13 cellular contexts compared by ENCODE assay signal in genomic region chr22:39494471-39495120, GRCh38. TPM values are rescaled to one million over a fixed set of nuclear protein-coding genes. Genes with fewer than 3 reads are reported as not detected.
DNase-seq lines count a peak whose midpoint lies in the region; ATAC-seq, FAIRE-seq and TF ChIP-seq lines count a peak whose summit lies in the region.
"Had no signal": no experiment of that assay in that cellular context is flagged by ENCODE, and none has a peak within 500 bp of the region (broad histone marks: within the 10 kb centered on the region; RNA-seq: fewer than 3 reads in every experiment).

No MANE protein-coding gene starts in this region.

- H2BK15ac ChIP-seq in H1 (ENCODE audit: low read length), result no peak overlapping the region

- H2BK12ac ChIP-seq in H1 (ENCODE audit: low read depth, low read length), result no peak overlapping the region

- H3K18ac ChIP-seq in H1 (ENCODE audit: extremely low read depth, low read length), result no peak overlapping the region

- no peak overlapping the region for H2BK120ac ChIP-seq in H1 (replicated peaks; ENCODE audit: low read depth, low read length)

- BruUV-seq in PC-3 (replicated peaks; lab: Mats Ljungman, UMichigan), result no TSS peak

- H3K4me3 ChIP-seq in PC-3 (ENCODE audit: low read length) (no peak overlapping the region), H1 (ENCODE audit: extremely low read depth in 1 of 4, insufficient read depth in 2 of 4, low read depth in 3 of 4, low read length in 4 of 4) (no peak overlapping the region), smooth muscle cell (no peak overlapping the region)
- H3K4me3 ChIP-seq: spleen, thyroid gland had no signal

- no peak overlapping the region for H2BK5ac ChIP-seq in H1 (ENCODE audit: low read depth, low read length)

- H3K9me3 ChIP-seq in PC-3 (ENCODE audit: low read length) (no peaks in the 10 kb centered on the region), H1 (ENCODE audit: insufficient read depth in 2 of 2, low read depth in 1 of 2, low read length in 1 of 2) (no peaks in the 10 kb centered on the region), smooth muscle cell (replicated peaks; ENCODE audit: low read depth) (no peaks in the 10 kb centered on the region)
- H3K9me3 ChIP-seq: spleen, thyroid gland had no signal

- H3K4me1 ChIP-seq in PC-3 (ENCODE audit: insufficient read depth, low read length), result peaks cover 14% of the 10 kb centered on the region
- H3K4me1 ChIP-seq in H1 (replicated peaks in 1 of 4; ENCODE audit: control insufficient read depth in 3 of 4, insufficient read depth in 4 of 4, low read length in 3 of 4), result peaks cover 0 to 6% (median 4%) of the 10 kb centered on the region in 4 experiments; a peak in 4 of 7 replicates
- peaks cover 11% of the 10 kb centered on the region for H3K4me1 ChIP-seq in smooth muscle cell (ENCODE audit: low read depth)
- H3K4me1 ChIP-seq: thyroid gland had no signal

- H3K27ac ChIP-seq in PC-3 (ENCODE audit: low read length) (peak overlapping the region; percentile 27), H1 (ENCODE audit: low read depth, low read length) (no peak overlapping the region), smooth muscle cell (ENCODE audit: low read depth) (peak overlapping the region; percentile 48)

- H3K36me3 ChIP-seq in PC-3 (ENCODE audit: low read depth, low read length) (no peaks in the 10 kb centered on the region), H1 (ENCODE audit: control insufficient read depth in 2 of 4, insufficient read depth in 4 of 4, low read length in 3 of 4) (no peaks in the 10 kb centered on the region), smooth muscle cell (ENCODE audit: low read depth) (no peaks in the 10 kb centered on the region)
- H3K36me3 ChIP-seq: spleen, thyroid gland had no signal

- no peak overlapping the region for H3K23ac ChIP-seq in H1 (ENCODE audit: insufficient read length)

- 85% methylated on average over 10 of the region's 10 CpGs; no CpG with 5 or more reads in 1 of the 2 experiments for WGBS in H1 (ENCODE audit: extremely low coverage in 1 of 2, insufficient coverage in 1 of 2, insufficient read length in 1 of 2, insufficient replicate concordance in 2 of 2, low coverage in 1 of 2, low lambda C conversion rate in 2 of 2, missing lambda C conversion rate in 1 of 2), 2 experiments
- WGBS in smooth muscle cell (ENCODE audit: low lambda C conversion rate), result 85% methylated on average over 10 of the region's 10 CpGs

- H3K9ac ChIP-seq in PC-3 (ENCODE audit: low read length) (no peak overlapping the region), H1 (replicated peaks in 1 of 4; ENCODE audit: extremely low read depth in 1 of 4, low read depth in 3 of 4, low read length in 3 of 4) (no peak overlapping the region), smooth muscle cell (ENCODE audit: low read depth) (no peak overlapping the region)

- H3F3A ChIP-seq in PC-3 (ENCODE audit: low read length, unreplicated experiment) (no peaks in the 10 kb centered on the region), smooth muscle cell (ENCODE audit: low read depth) (peaks cover 12% of the 10 kb centered on the region)

- H4K20me1 ChIP-seq in PC-3 (ENCODE audit: low read length) (no peaks in the 10 kb centered on the region), H1 (replicated peaks in 1 of 2; ENCODE audit: control insufficient read depth in 1 of 2, insufficient read depth in 2 of 2, low read length in 2 of 2) (peaks cover 0 to 4% of the 10 kb centered on the region in 2 experiments), smooth muscle cell (ENCODE audit: low read depth) (peaks cover 16% of the 10 kb centered on the region)

- no peaks in the 10 kb centered on the region for H3K9me2 ChIP-seq in PC-3 (replicated peaks; ENCODE audit: low read length)

- no peaks in the 10 kb centered on the region for H3K79me1 ChIP-seq in H1 (ENCODE audit: low read depth, low read length)

- H3K4me2 ChIP-seq in PC-3 (ENCODE audit: low read length) (0 out of 2 replicates have a peak overlapping the region, but pooled peaks have one; percentile 19), H1 (ENCODE audit: insufficient read depth in 1 of 2, low read depth in 2 of 2, low read length in 2 of 2) (no peak overlapping the region), smooth muscle cell (peak overlapping the region; percentile 33)

- H2AFZ ChIP-seq in PC-3 (ENCODE audit: low read length) (no peak overlapping the region), H1 (ENCODE audit: low read length) (no peak overlapping the region), smooth muscle cell (ENCODE audit: low read depth) (no peak overlapping the region)

- H3K79me2 ChIP-seq in PC-3 (ENCODE audit: low read length), result no peaks in the 10 kb centered on the region
- no peaks in the 10 kb centered on the region for H3K79me2 ChIP-seq in H1 (ENCODE audit: control insufficient read depth in 1 of 2, insufficient read depth in 2 of 2, low read length in 2 of 2)
- no peaks in the 10 kb centered on the region for H3K79me2 ChIP-seq in smooth muscle cell (ENCODE audit: low read depth)

- in situ Hi-C loops in G401 (cut with HindIII; ENCODE audit: low sequenced_read_pairs), result loop anchor here (25.0 kb wide), 1 partner anchor 107 kb away; the partner anchor contains the start of gene TAB1

- H2AK5ac ChIP-seq in H1 (ENCODE audit: low read depth, low read length), result 0 out of 2 replicates have a peak overlapping the region, but pooled peaks have one; percentile 17

- no peak overlapping the region for H3K14ac ChIP-seq in H1 (ENCODE audit: insufficient read length)

- no peak overlapping the region for H2BK20ac ChIP-seq in H1 (ENCODE audit: low read length)

- TF ChIP-seq RAD21 in H1 (IDR thresholded peaks at IDR 0.05 in 1 of 2, conservative IDR thresholded peaks at IDR 0.05 in 1 of 2; ENCODE audit: low read depth in 2 of 2, low read length in 2 of 2), result no peak

- FAIRE-seq in H1 (lab: Jason Lieb, UNC), result no peak

- no peak overlapping the region for H3K4ac ChIP-seq in H1 (replicated peaks; ENCODE audit: insufficient read length, low read depth, low read length)

- intact Hi-C loops in PC-3 (cut with micrococcal nuclease), result loop anchor here (5.0 to 10.0 kb wide), 2 partner anchors 38 to 60 kb away; partner anchors contain the start of gene RPS19BP1

- no peak overlapping the region for H4K91ac ChIP-seq in H1 (replicated peaks; ENCODE audit: insufficient read length, low read length)

- no peak for TF ChIP-seq POLR2A in H1 (IDR thresholded peaks at IDR 0.05; ENCODE audit: control extremely low read depth in 1 of 2, low read depth in 2 of 2, low read length in 2 of 2)

- CTCF ChIA-PET in PC-3 (lab: Charles Lee), result interaction anchor here (1.2 kb wide), 1 partner anchor 26 kb away, joined by 3 read pairs; the partner anchor contains the start of gene ATF4
- CTCF ChIA-PET in H1 (lab: Charles Lee; ENCODE audit: partially characterized antibody), result interaction anchor here (0.6 to 19.7 kb wide), 32 partner anchors 8 to 496 kb away, joined by 3 to 361 read pairs (median 5); partner anchors contain the start of genes ATF4, MIEF1 and RPS19BP1

- no peak for TF ChIP-seq EP300 in H1 (IDR thresholded peaks at IDR 0.05; ENCODE audit: borderline replicate concordance in 1 of 2, low read depth in 2 of 2, low read length in 2 of 2)

- H3K27me3 ChIP-seq in PC-3 (ENCODE audit: low read length), result no peaks in the 10 kb centered on the region
- H3K27me3 ChIP-seq in H1 (replicated peaks in 1 of 4; ENCODE audit: control insufficient read depth in 3 of 4, extremely low read depth in 1 of 4, insufficient read depth in 3 of 4, low read length in 3 of 4), result peaks cover 0 to 35% (median 9%) of the 10 kb centered on the region in 4 experiments; a peak in 5 of 7 replicates
- no peaks in the 10 kb centered on the region for H3K27me3 ChIP-seq in smooth muscle cell (ENCODE audit: low read depth)
- H3K27me3 ChIP-seq: spleen, thyroid gland had no signal

- no peak overlapping the region for H3K56ac ChIP-seq in H1 (replicated peaks; ENCODE audit: insufficient read length, low read depth, low read length)

- TF ChIP-seq CTCF in PC-3 (conservative IDR thresholded peaks at IDR 0.05; ENCODE audit: low read depth, low read length), result no peak
- no peak for TF ChIP-seq CTCF in H1 (IDR thresholded peaks at IDR 0.05; ENCODE audit: control extremely low read depth in 1 of 3, insufficient read depth in 1 of 3, low read depth in 1 of 3, low read length in 3 of 3)
- TF ChIP-seq CTCF in smooth muscle cell (IDR thresholded peaks at IDR 0.05; ENCODE audit: borderline replicate concordance, insufficient read depth, poor library complexity, severe bottlenecking), result no peak

- no peaks in the 10 kb centered on the region for H3K23me2 ChIP-seq in H1 (ENCODE audit: low read depth, low read length)

- DNase-seq in G401 (ENCODE audit: low spot score) (peak; percentile 76), PC-3 (no peak), H1 (ENCODE audit: low read depth in 1 of 2, low spot score in 2 of 2) (no peak), smooth muscle cell (lab: John Stamatoyannopoulos, UW; ENCODE audit: unreplicated experiment) (no peak), COR-L47 (lab: John Stamatoyannopoulos, UW) (no peak)
- no peak for DNase-seq in activated effector memory CD4-positive, alpha-beta T cell treated with Interleukin-2 at 50 U/mL for 16 hours
- no peak for DNase-seq in activated T-cell treated with anti-CD3 and anti-CD28 coated beads, Interleukin-2, amount 50 U/mL, for 1 hour
- DNase-seq: cortex of kidney, DMS79, spleen, thyroid gland had no signal

- POLR2A ChIA-PET in PC-3 (lab: Charles Lee; ENCODE audit: unreplicated experiment), result no interaction called here
- POLR2A ChIA-PET in H1 (lab: Charles Lee; ENCODE audit: partially characterized antibody), result interaction anchor here (1.7 to 7.0 kb wide), 4 partner anchors 28 to 176 kb away, joined by 3 to 83 read pairs (median 10); partner anchors contain the start of genes ATF4 and RPL3

- no peak for ATAC-seq in PC-3

- no peak overlapping the region for H4K8ac ChIP-seq in H1 (ENCODE audit: extremely low read depth, insufficient read depth, low read length)

- H4K5ac ChIP-seq in H1 (ENCODE audit: insufficient read length, low read depth, low read length), result no peak overlapping the region

RNA-seq across cellular contexts. Expression of gene MIEF1, which starts 7.5 kb away (rescaled TPM):
- total RNA-seq in G401 (2014; rRNA removed; shearing (Covaris generic)), result 23.5 and 32.1 TPM in 2 replicates
- total RNA-seq in PC-3 (2014; rRNA removed) (22.1 and 23.2 TPM in 2 replicates), smooth muscle cell (11.1 and 17.8 TPM in 2 replicates)
- 31.4 and 32.7 TPM in 2 replicates for total RNA-seq in H1 (2021; fragmentation: NEBNext Ultra II Directional; extraction: Animal tissue kit (Norgen Biotek cat#: 25700))
- polyA plus RNA-seq in H1 (2011; rRNA removed) (16.8 and 21.0 TPM in 2 replicates), smooth muscle cell (11.3 and 14.5 TPM in 2 replicates)
- 16.4 TPM for polyA plus RNA-seq in H1 (2011; cell fraction: cytosol; rRNA removed)
- 18.5 TPM for polyA plus RNA-seq in H1 (2011; cell fraction: nucleus; rRNA removed)
- polyA plus RNA-seq in H1 (2012, experiment 1 of 2), result 22.0 to 25.2 TPM (median 22.9 TPM) in 4 replicates
- polyA plus RNA-seq in H1 (2012, experiment 2 of 2), result 14.3 TPM
- 18.5 TPM for polyA plus RNA-seq in H1 (2013, experiment 1 of 2)
- 18.4 TPM for polyA plus RNA-seq in H1 (2013, experiment 2 of 2)
- 36.0 and 36.1 TPM in 2 replicates for polyA minus RNA-seq in H1 (2011; rRNA and poly(A)+ RNA removed)
- polyA minus RNA-seq in H1 (2011; cell fraction: cytosol; rRNA and poly(A)+ RNA removed), result 17.9 TPM
- polyA minus RNA-seq in H1 (2011; cell fraction: nucleus; rRNA and poly(A)+ RNA removed), result 17.9 TPM

RNA-seq across cellular contexts. Expression of gene ATF4, which starts 25.8 kb away (rescaled TPM):
- 359 and 398 TPM in 2 replicates for total RNA-seq in G401 (2014; rRNA removed; shearing (Covaris generic))
- 230 and 240 TPM in 2 replicates for total RNA-seq in PC-3 (2014; rRNA removed)
- total RNA-seq in H1 (2021; fragmentation: NEBNext Ultra II Directional; extraction: Animal tissue kit (Norgen Biotek cat#: 25700)), result 543 and 553 TPM in 2 replicates
- polyA plus RNA-seq in H1 (2011; rRNA removed), result 685 and 704 TPM in 2 replicates
- polyA plus RNA-seq in H1 (2011; cell fraction: cytosol; rRNA removed), result 868 TPM
- polyA plus RNA-seq in H1 (2011; cell fraction: nucleus; rRNA removed), result 703 TPM
- 598 to 685 TPM (median 617 TPM) in 4 replicates for polyA plus RNA-seq in H1 (2012, experiment 1 of 2)
- 699 TPM for polyA plus RNA-seq in H1 (2012, experiment 2 of 2)
- polyA plus RNA-seq in H1 (2013, experiment 1 of 2), result 476 TPM
- 475 TPM for polyA plus RNA-seq in H1 (2013, experiment 2 of 2)
- polyA minus RNA-seq in H1 (2011; rRNA and poly(A)+ RNA removed), result 314 and 359 TPM in 2 replicates
- 150 TPM for polyA minus RNA-seq in H1 (2011; cell fraction: cytosol; rRNA and poly(A)+ RNA removed)
- polyA minus RNA-seq in H1 (2011; cell fraction: nucleus; rRNA and poly(A)+ RNA removed), result 255 TPM
- 421 and 443 TPM in 2 replicates for total RNA-seq in smooth muscle cell
- 288 and 339 TPM in 2 replicates for polyA plus RNA-seq in smooth muscle cell

RNA-seq across cellular contexts. Expression of gene MGAT3, which starts 37.8 kb away (rescaled TPM):
- total RNA-seq in G401 (2014; rRNA removed; shearing (Covaris generic)), result 13.8 and 18.6 TPM in 2 replicates
- 0.06 TPM in 1 of 2 replicates, not detected in the other for total RNA-seq in PC-3 (2014; rRNA removed)
- total RNA-seq in H1 (2021; fragmentation: NEBNext Ultra II Directional; extraction: Animal tissue kit (Norgen Biotek cat#: 25700)), result 8.5 and 9.2 TPM in 2 replicates
- 4.3 and 6.3 TPM in 2 replicates for polyA plus RNA-seq in H1 (2011; rRNA removed)
- 4.7 TPM for polyA plus RNA-seq in H1 (2011; cell fraction: cytosol; rRNA removed)
- polyA plus RNA-seq in H1 (2011; cell fraction: nucleus; rRNA removed), result 6.4 TPM
- 6.4 to 8.6 TPM (median 7.1 TPM) in 4 replicates for polyA plus RNA-seq in H1 (2012, experiment 1 of 2)
- polyA plus RNA-seq in H1 (2012, experiment 2 of 2), result 5.9 TPM
- 5.5 TPM for polyA plus RNA-seq in H1 (2013, experiment 1 of 2)
- polyA plus RNA-seq in H1 (2013, experiment 2 of 2), result 5.2 TPM
- polyA minus RNA-seq in H1 (2011; rRNA and poly(A)+ RNA removed), result 5.9 and 6.3 TPM in 2 replicates
- polyA minus RNA-seq in H1 (2011; cell fraction: cytosol; rRNA and poly(A)+ RNA removed), result 7.0 TPM
- polyA minus RNA-seq in H1 (2011; cell fraction: nucleus; rRNA and poly(A)+ RNA removed), result 4.2 TPM
- total RNA-seq in smooth muscle cell, result 7.8 and 9.4 TPM in 2 replicates
- polyA plus RNA-seq in smooth muscle cell, result 3.9 and 4.4 TPM in 2 replicates
- total RNA-seq: M059J, myocyte had no signal

RNA-seq across cellular contexts. Expression of gene RPS19BP1, which starts 38.0 kb away (rescaled TPM):
- total RNA-seq in G401 (2014; rRNA removed; shearing (Covaris generic)), result 195 and 293 TPM in 2 replicates
- total RNA-seq in PC-3 (2014; rRNA removed), result 253 and 320 TPM in 2 replicates
- 77.5 and 77.9 TPM in 2 replicates for total RNA-seq in H1 (2021; fragmentation: NEBNext Ultra II Directional; extraction: Animal tissue kit (Norgen Biotek cat#: 25700))
- 97.9 and 120 TPM in 2 replicates for polyA plus RNA-seq in H1 (2011; rRNA removed)
- polyA plus RNA-seq in H1 (2011; cell fraction: cytosol; rRNA removed), result 120 TPM
- 94.6 TPM for polyA plus RNA-seq in H1 (2011; cell fraction: nucleus; rRNA removed)
- polyA plus RNA-seq in H1 (2012, experiment 1 of 2), result 79.6 to 99.4 TPM (median 89.0 TPM) in 4 replicates
- polyA plus RNA-seq in H1 (2012, experiment 2 of 2), result 100 TPM
- polyA plus RNA-seq in H1 (2013, experiment 1 of 2), result 71.2 TPM
- 71.6 TPM for polyA plus RNA-seq in H1 (2013, experiment 2 of 2)
- 7.8 and 8.1 TPM in 2 replicates for polyA minus RNA-seq in H1 (2011; rRNA and poly(A)+ RNA removed)
- 16.2 TPM for polyA minus RNA-seq in H1 (2011; cell fraction: cytosol; rRNA and poly(A)+ RNA removed)
- polyA minus RNA-seq in H1 (2011; cell fraction: nucleus; rRNA and poly(A)+ RNA removed), result 23.8 TPM
- total RNA-seq in smooth muscle cell, result 42.8 and 71.6 TPM in 2 replicates
- polyA plus RNA-seq in smooth muscle cell, result 97.1 and 115 TPM in 2 replicates

Comparison
In these comparisons a context has a peak if more than half of its experiments do, and no peak if none do; other contexts are left out.
1. H3K4me2 ChIP-seq: peak in PC-3 (single experiment) and smooth muscle cell (single experiment); none in H1 (0 of 2).